ENCODE assay signal across 9 cellular contexts in genomic region chr2:187299122-187299906, GRCh38.
DNase-seq lines count a peak whose midpoint lies in the region; TF ChIP-seq lines count a peak whose summit lies in the region.
"Had no signal": no experiment of that assay in that cellular context is flagged by ENCODE, and none has a peak within 500 bp of the region (broad histone marks: within the 10 kb centered on the region; RNA-seq: fewer than 3 reads in every experiment).

No MANE protein-coding gene starts in this region.

- no peak for DNase-seq in GM10266 (ENCODE audit: extremely low spot score)
- DNase-seq in LNCaP clone FGC (ENCODE audit: low read depth): no peak
- peak; percentile 24 for DNase-seq in epithelial cell of esophagus (ENCODE audit: low read depth)
- peak; percentile 8 for DNase-seq in pulmonary artery endothelial cell (ENCODE audit: low read depth, low spot score)
- no peak for DNase-seq in stimulated activated CD4-positive, alpha-beta T cell treated with anti-CD3 and anti-CD28 coated beads, Interleukin-12 subunit alpha, Interleukin-12 subunit beta, amount 100 ng/mL, for 4 hours
- DNase-seq in NCI-H1436 (lab: John Stamatoyannopoulos, UW): no peak
- no peak for DNase-seq in activated CD4-positive, alpha-beta T cell treated with anti-CD3 and anti-CD28 coated beads for 1 hour
- DNase-seq: effector memory CD8-positive, alpha-beta T cell; NK-92 treated with Interleukin-12 subunit alpha and Interleukin-12 subunit beta, amount 100 ng/mL, for 24 hours had no signal

- no peak overlapping the region for H3K4me3 ChIP-seq in LNCaP clone FGC (ENCODE audit: low read depth, low read length)
- H3K4me3 ChIP-seq in epithelial cell of esophagus (ENCODE audit: low read length): no peak overlapping the region

- peak; percentile 40 for TF ChIP-seq CTCF in GM10266 (IDR thresholded peaks at IDR 0.05; ENCODE audit: control insufficient read depth, insufficient read depth, low read depth, missing control alignments)
- peak; percentile 37 for TF ChIP-seq CTCF in LNCaP clone FGC (IDR thresholded peaks at IDR 0.05; ENCODE audit: control insufficient read depth, extremely low read depth, insufficient read depth)
- TF ChIP-seq CTCF in epithelial cell of esophagus (IDR thresholded peaks at IDR 0.05; ENCODE audit: insufficient read depth, low read depth, low read length, missing control alignments): peak; percentile 58

Comparison
In these comparisons a context has a peak if more than half of its experiments do, and no peak if none do; other contexts are left out.
1. DNase-seq: peak in epithelial cell of esophagus (single experiment) and pulmonary artery endothelial cell (single experiment); none in GM10266 (single experiment), LNCaP clone FGC (single experiment), stimulated activated CD4-positive, alpha-beta T cell treated with anti-CD3 and anti-CD28 coated beads, Interleukin-12 subunit alpha, Interleukin-12 subunit beta, amount 100 ng/mL, for 4 hours (single experiment), NCI-H1436 (single experiment) and activated CD4-positive, alpha-beta T cell treated with anti-CD3 and anti-CD28 coated beads for 1 hour (single experiment).
2. Peak in every context shown above with its lines, with median percentiles within 50 percentile points of each other: CTCF ChIP-seq.